Comparison of ENCODE assay signal across 9 cellular contexts in the genomic region with DNA sequence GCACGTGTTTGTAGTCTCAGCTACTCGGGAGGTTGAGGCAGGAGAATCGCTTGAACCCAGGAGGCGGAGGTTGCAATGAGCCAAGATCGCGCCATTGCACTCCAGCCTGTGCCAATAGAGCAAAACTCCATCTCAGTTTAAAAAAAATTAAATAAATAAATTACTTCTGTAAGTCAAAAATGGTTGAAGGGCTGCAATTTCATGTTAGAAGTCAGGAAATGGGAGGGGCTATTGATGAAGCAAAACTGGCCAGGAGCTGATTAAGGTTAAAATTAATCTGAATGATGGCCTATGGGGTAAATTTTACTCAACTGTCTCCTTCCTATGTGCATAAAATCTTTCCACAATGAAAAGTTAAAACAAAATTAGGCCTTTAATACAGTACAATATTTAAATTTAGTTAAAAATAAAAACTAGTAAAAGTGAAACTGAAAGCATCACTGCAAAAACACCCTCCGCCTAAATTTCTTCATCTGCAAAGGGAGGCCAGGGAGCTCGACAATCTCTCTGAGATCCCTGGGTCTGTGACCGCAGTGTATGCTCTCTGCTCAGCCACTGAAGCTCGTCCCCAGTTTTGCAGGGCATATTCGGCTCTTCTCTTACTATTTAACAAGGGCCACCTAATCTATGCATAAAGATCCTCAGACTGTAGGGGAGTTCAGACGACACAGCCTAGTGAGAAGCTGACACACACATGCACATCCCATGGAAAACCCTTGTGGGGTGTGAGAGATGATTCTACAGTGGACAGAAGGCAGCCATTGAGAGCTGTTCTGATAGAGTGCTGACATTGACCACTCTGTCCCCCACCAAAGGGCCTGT. TPM values are rescaled to one million over a fixed set of nuclear protein-coding genes. Genes with fewer than 3 reads are reported as not detected.
A peak's percentile ranks its signal among the peaks of the same experiment; 100 is the strongest.
DNase-seq lines count a peak whose midpoint lies in the region; ATAC-seq and TF ChIP-seq lines count a peak whose summit lies in the region.
"Had no signal": no experiment of that assay in that cellular context is flagged by ENCODE, and none has a peak within 500 bp of the region (broad histone marks: within the 10 kb centered on the region; RNA-seq: fewer than 3 reads in every experiment).

No MANE protein-coding gene starts in this region.

- CTCF ChIA-PET in Panc1 (lab: Charles Lee) (no interaction called here), WTC11 (lab: Charles Lee) (interaction anchor here (1.5 kb wide), 1 partner anchor 153 kb away, joined by 4 read pairs; no protein-coding TSS in a partner anchor)

- H3K4me1 Mint-ChIP-seq in naive B cell (peaks cover 46 to 81% (median 51%) of the 10 kb centered on the region in 3 donors), WTC11 (peaks cover 16% of the 10 kb centered on the region)

- in situ Hi-C loops in GM13977 (cut with MboI; ENCODE audit: low pct_unique_long_range_greater_than_20kb, low sequenced_read_pairs, unreplicated experiment), result loop anchor here (10.0 kb wide), 1 partner anchor 118 kb away; no protein-coding TSS in a partner anchor
- in situ Hi-C loops in Panc1 (cut with HindIII; ENCODE audit: low pct_unique_long_range_greater_than_20kb, low sequenced_read_pairs), result no loop called here

- no peaks in the 10 kb centered on the region for H3K9me3 ChIP-seq in Panc1 (ENCODE audit: control insufficient read depth, insufficient read depth, low read depth, low read length)
- H3K9me3 ChIP-seq in adrenal gland (replicated peaks in 1 of 3), result no peaks in the 10 kb centered on the region

- H3K4me1 ChIP-seq in Panc1 (ENCODE audit: control insufficient read depth, insufficient read depth, low read length), result peaks cover 12% of the 10 kb centered on the region
- peaks cover 13 to 43% of the 10 kb centered on the region in 2 donors for H3K4me1 ChIP-seq in adrenal gland (replicated peaks in 1 of 2)

- TF ChIP-seq CTCF in GM13977 (IDR thresholded peaks at IDR 0.05; ENCODE audit: extremely low read depth, insufficient read depth, missing control alignments) (no peak), Panc1 (IDR thresholded peaks at IDR 0.05) (no peak), adrenal gland (IDR thresholded peaks at IDR 0.05) (no peak), WTC11 (IDR thresholded peaks at IDR 0.05) (no peak)

- POLR2A ChIA-PET in Panc1 (lab: Charles Lee) (no interaction called here), WTC11 (lab: Charles Lee) (interaction anchor here (0.5 kb wide), 1 partner anchor 28 kb away, joined by 4 read pairs; no protein-coding TSS in a partner anchor)

- H3K27ac ChIP-seq in Panc1 (ENCODE audit: low read length), result peak overlapping the region; percentile 7; the same call in 1 of the 2 replicates
- peak overlapping the region in 4 of 5 donors; percentile 58 to 87 (median 71) for H3K27ac ChIP-seq in adrenal gland

- H3K27me3 Mint-ChIP-seq in naive B cell (no peaks in the 10 kb centered on the region), WTC11 (ENCODE audit: low read depth) (no peaks in the 10 kb centered on the region)

- no peaks in the 10 kb centered on the region for H3K36me3 ChIP-seq in Panc1 (ENCODE audit: control insufficient read depth, insufficient read depth, low read length)
- H3K36me3 ChIP-seq in adrenal gland (replicated peaks in 1 of 2), result peaks cover 0 to 34% of the 10 kb centered on the region in 2 donors

- H3K27me3 ChIP-seq in Panc1 (ENCODE audit: control insufficient read depth, insufficient read depth, low read length) (no peaks in the 10 kb centered on the region), adrenal gland (no peaks in the 10 kb centered on the region)

- peak; percentile 64 for DNase-seq in GM13977 (ENCODE audit: low spot score)
- DNase-seq in Panc1 (ENCODE audit: low read depth, low spot score), result no peak
- DNase-seq in adrenal gland, result no peak
- peak; percentile 41 for DNase-seq in naive B cell
- DNase-seq in NCI-H510A (lab: John Stamatoyannopoulos, UW), result no peak
- DNase-seq in WTC11 (ENCODE audit: low spot score), result no peak
- DNase-seq in NCI-H1436 treated with DMSO at 0.1 percent for 48 hours (lab: John Stamatoyannopoulos, UW), result no peak

- WGBS in adrenal gland, 4 donors, result 63 to 66% (median 64%) methylated on average over 12 of the region's 12 CpGs

- intact Hi-C loops in Panc1 (cut with micrococcal nuclease; ENCODE audit: unreplicated experiment) (no loop called here), adrenal gland (cut with DNase I) (loop anchor here in 1 of 2 donors (10.0 kb wide), 1 partner anchor 48 kb away; no protein-coding TSS in a partner anchor)

- H3K4me3 ChIP-seq in Panc1 (ENCODE audit: low read depth in 2 of 2, low read length in 2 of 2) (peak overlapping the region; percentile 1 to 43), adrenal gland (peak overlapping the region in 1 of 4 donors; percentile 30)

- H3K36me3 Mint-ChIP-seq in naive B cell (peaks cover 10 to 28% of the 10 kb centered on the region in 2 donors), WTC11 (peaks cover 36% of the 10 kb centered on the region)

- no peak for TF ChIP-seq POLR2A in adrenal gland (IDR thresholded peaks at IDR 0.05)

- ATAC-seq in HG02678 (IDR thresholded peaks at IDR 0.05; ENCODE audit: unreplicated experiment) (peak; percentile 49), Panc1 (peak; percentile 78), naive B cell (ENCODE audit: low read depth in 2 of 2) (peak; percentile 54 to 63), WTC11 (no peak)

- H3K4me3 Mint-ChIP-seq in naive B cell (peak overlapping the region; percentile 67 to 91 (median 75)), WTC11 (no peak overlapping the region)
- H3K4me3 Mint-ChIP-seq: neural crest cell had no signal

- peak overlapping the region; percentile 75 to 99 (median 90) for H3K27ac Mint-ChIP-seq in naive B cell
- no peak overlapping the region for H3K27ac Mint-ChIP-seq in WTC11

- H3K9me3 Mint-ChIP-seq in naive B cell (peaks cover 0 to 6% (median 0%) of the 10 kb centered on the region in 7 donors), WTC11 (peaks cover 3% of the 10 kb centered on the region)
- H3K9me3 Mint-ChIP-seq: neural crest cell had no signal

- no TSS peak for BruUV-seq in Panc1 (replicated peaks; lab: Mats Ljungman, UMichigan)

TF ChIP-seq in WTC11, 78 proteins besides CTCF, POLR2A, EP300 and RAD21 (continues in another document):
- TF ChIP-seq, protein P1, sequence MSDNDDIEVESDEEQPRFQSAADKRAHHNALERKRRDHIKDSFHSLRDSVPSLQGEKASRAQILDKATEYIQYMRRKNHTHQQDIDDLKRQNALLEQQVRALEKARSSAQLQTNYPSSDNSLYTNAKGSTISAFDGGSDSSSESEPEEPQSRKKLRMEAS (CRISPR knock-in tag; IDR thresholded peaks at IDR 0.05), result no peak
- TF ChIP-seq, protein P2, sequence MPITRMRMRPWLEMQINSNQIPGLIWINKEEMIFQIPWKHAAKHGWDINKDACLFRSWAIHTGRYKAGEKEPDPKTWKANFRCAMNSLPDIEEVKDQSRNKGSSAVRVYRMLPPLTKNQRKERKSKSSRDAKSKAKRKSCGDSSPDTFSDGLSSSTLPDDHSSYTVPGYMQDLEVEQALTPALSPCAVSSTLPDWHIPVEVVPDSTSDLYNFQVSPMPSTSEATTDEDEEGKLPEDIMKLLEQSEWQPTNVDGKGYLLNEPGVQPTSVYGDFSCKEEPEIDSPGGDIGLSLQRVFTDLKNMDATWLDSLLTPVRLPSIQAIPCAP (CRISPR knock-in tag; IDR thresholded peaks at IDR 0.05), result no peak
- no peak for TF ChIP-seq TCF7 (CRISPR knock-in tag; IDR thresholded peaks at IDR 0.05; ENCODE audit: low read depth)
- TF ChIP-seq JUN (CRISPR knock-in tag; IDR thresholded peaks at IDR 0.05), result no peak
- TF ChIP-seq, protein P3, sequence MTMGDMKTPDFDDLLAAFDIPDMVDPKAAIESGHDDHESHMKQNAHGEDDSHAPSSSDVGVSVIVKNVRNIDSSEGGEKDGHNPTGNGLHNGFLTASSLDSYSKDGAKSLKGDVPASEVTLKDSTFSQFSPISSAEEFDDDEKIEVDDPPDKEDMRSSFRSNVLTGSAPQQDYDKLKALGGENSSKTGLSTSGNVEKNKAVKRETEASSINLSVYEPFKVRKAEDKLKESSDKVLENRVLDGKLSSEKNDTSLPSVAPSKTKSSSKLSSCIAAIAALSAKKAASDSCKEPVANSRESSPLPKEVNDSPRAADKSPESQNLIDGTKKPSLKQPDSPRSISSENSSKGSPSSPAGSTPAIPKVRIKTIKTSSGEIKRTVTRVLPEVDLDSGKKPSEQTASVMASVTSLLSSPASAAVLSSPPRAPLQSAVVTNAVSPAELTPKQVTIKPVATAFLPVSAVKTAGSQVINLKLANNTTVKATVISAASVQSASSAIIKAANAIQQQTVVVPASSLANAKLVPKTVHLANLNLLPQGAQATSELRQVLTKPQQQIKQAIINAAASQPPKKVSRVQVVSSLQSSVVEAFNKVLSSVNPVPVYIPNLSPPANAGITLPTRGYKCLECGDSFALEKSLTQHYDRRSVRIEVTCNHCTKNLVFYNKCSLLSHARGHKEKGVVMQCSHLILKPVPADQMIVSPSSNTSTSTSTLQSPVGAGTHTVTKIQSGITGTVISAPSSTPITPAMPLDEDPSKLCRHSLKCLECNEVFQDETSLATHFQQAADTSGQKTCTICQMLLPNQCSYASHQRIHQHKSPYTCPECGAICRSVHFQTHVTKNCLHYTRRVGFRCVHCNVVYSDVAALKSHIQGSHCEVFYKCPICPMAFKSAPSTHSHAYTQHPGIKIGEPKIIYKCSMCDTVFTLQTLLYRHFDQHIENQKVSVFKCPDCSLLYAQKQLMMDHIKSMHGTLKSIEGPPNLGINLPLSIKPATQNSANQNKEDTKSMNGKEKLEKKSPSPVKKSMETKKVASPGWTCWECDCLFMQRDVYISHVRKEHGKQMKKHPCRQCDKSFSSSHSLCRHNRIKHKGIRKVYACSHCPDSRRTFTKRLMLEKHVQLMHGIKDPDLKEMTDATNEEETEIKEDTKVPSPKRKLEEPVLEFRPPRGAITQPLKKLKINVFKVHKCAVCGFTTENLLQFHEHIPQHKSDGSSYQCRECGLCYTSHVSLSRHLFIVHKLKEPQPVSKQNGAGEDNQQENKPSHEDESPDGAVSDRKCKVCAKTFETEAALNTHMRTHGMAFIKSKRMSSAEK (CRISPR knock-in tag; IDR thresholded peaks at IDR 0.05; ENCODE audit: borderline replicate concordance), result no peak

RNA-seq across cellular contexts. Expression of a gene that starts 57.2 kb away (rescaled TPM):
- total RNA-seq in Panc1 (2021; ENCODE audit: unreplicated experiment), result 16.2 TPM
- 16.9 TPM for polyA plus RNA-seq in Panc1 (2012; ENCODE audit: insufficient read length)
- total RNA-seq in adrenal gland, result 10 to 100 TPM; 35.4 to 93.1 (median 58.3) TPM
- 10 to 100 TPM; 19.0 to 69.7 (median 20.0) TPM for polyA plus RNA-seq in adrenal gland
- polyA plus RNA-seq in naive B cell (ENCODE audit: low read depth in 6 of 6), result 100 to 1,000 TPM; 119 to 174 (median 151) TPM
- 9.3 to 11.8 TPM (median 11.3 TPM) in 3 replicates for total RNA-seq in WTC11 (2021)

Comparison
In these comparisons a context has a peak if more than half of its experiments do, and no peak if none do; other contexts are left out.
1. DNase-seq: peak in GM13977 (single experiment) and naive B cell (single experiment); none in Panc1 (single experiment), adrenal gland (0 of 7), NCI-H510A (single experiment), WTC11 (single experiment) and NCI-H1436 treated with DMSO at 0.1 percent for 48 hours (single experiment).